Comparison of ENCODE assay signal across 9 cellular contexts in genomic region chr15:67832965-67833503, GRCh38. TPM values are rescaled to one million over a fixed set of nuclear protein-coding genes. Genes with fewer than 3 reads are reported as not detected.
DNase-seq lines count a peak whose midpoint lies in the region; ATAC-seq and TF ChIP-seq lines count a peak whose summit lies in the region.
"Had no signal": no experiment of that assay in that cellular context is flagged by ENCODE, and none has a peak within 500 bp of the region (broad histone marks: within the 10 kb centered on the region; RNA-seq: fewer than 3 reads in every experiment).

No MANE protein-coding gene starts in this region.

- no peaks in the 10 kb centered on the region for H3K9me3 ChIP-seq in heart right ventricle
- no peaks in the 10 kb centered on the region for H3K9me3 ChIP-seq in suprapubic skin

- H3K27ac Mint-ChIP-seq in activated T-helper 1 cell treated with anti-CD3 and anti-CD28 coated beads, Interleukin-12 subunit alpha, Interleukin-12 subunit beta, Interleukin-2, Interleukin-4 antibody, amounts not matched to agents 30 ng/mL and 10 ng/mL and 1 ng/mL, durations not matched to agents 14 hours and 24 hours and 36 hours: no peak overlapping the region

- 2 to 5% methylated on average over 23 of the region's 23 CpGs for WGBS in heart right ventricle, 2 donors
- 7% methylated on average over 23 of the region's 23 CpGs for WGBS in suprapubic skin

- H3K36me3 Mint-ChIP-seq in activated T-helper 1 cell treated with anti-CD3 and anti-CD28 coated beads, Interleukin-12 subunit alpha, Interleukin-12 subunit beta, Interleukin-2, Interleukin-4 antibody, amounts not matched to agents 30 ng/mL and 10 ng/mL and 1 ng/mL, durations not matched to agents 14 hours and 24 hours and 36 hours (ENCODE audit: low read depth): peaks cover 4% of the 10 kb centered on the region

- peaks cover 81% of the 10 kb centered on the region for H3K27me3 Mint-ChIP-seq in activated T-helper 1 cell treated with anti-CD3 and anti-CD28 coated beads, Interleukin-12 subunit alpha, Interleukin-12 subunit beta, Interleukin-2, Interleukin-4 antibody, amounts not matched to agents 30 ng/mL and 10 ng/mL and 1 ng/mL, durations not matched to agents 14 hours and 24 hours and 36 hours (ENCODE audit: insufficient read depth)

- H3K27me3 ChIP-seq in heart right ventricle (peaks cover 55 to 84% (median 82%) of the 10 kb centered on the region in 7 donors), suprapubic skin (peaks cover 81% of the 10 kb centered on the region)

- H3K4me1 ChIP-seq in heart right ventricle (peaks cover 21 to 64% (median 56%) of the 10 kb centered on the region in 9 donors), suprapubic skin (peaks cover 60% of the 10 kb centered on the region)

- H3K4me3 ChIP-seq in heart right ventricle (peak overlapping the region in 7 of 10 donors; percentile 10 to 52 (median 47)), suprapubic skin (peak overlapping the region; percentile 24)

- TF ChIP-seq EP300 in suprapubic skin (IDR thresholded peaks at IDR 0.05): no peak

- ATAC-seq in heart right ventricle (no peak), GM21825 (IDR thresholded peaks at IDR 0.05; ENCODE audit: unreplicated experiment) (no peak), GM19328 (IDR thresholded peaks at IDR 0.05; ENCODE audit: unreplicated experiment) (no peak)

- H3K36me3 ChIP-seq in heart right ventricle (no peaks in the 10 kb centered on the region), suprapubic skin (no peaks in the 10 kb centered on the region)

- H3K4me1 Mint-ChIP-seq in activated T-helper 1 cell treated with anti-CD3 and anti-CD28 coated beads, Interleukin-12 subunit alpha, Interleukin-12 subunit beta, Interleukin-2, Interleukin-4 antibody, amounts not matched to agents 30 ng/mL and 10 ng/mL and 1 ng/mL, durations not matched to agents 14 hours and 24 hours and 36 hours (ENCODE audit: low read depth): peaks cover 19% of the 10 kb centered on the region

- no peak for DNase-seq in heart right ventricle
- DNase-seq in cardiac septum (ENCODE audit: low spot score): no peak
- DNase-seq in activated T-helper 1 cell treated with anti-CD3 and anti-CD28 coated beads, Interleukin-12 subunit alpha, Interleukin-12 subunit beta, Interleukin-2, Interleukin-4 antibody, amounts not matched to agents 30 ng/mL and 10 ng/mL and 1 ng/mL, durations not matched to agents 14 hours and 24 hours and 36 hours (ENCODE audit: low spot score): no peak
- peak; percentile 65 for DNase-seq in left kidney (ENCODE audit: low read depth, low spot score)
- DNase-seq in suprapubic skin (ENCODE audit: low spot score in 2 of 2): no peak
- no peak for DNase-seq in AML-193 (lab: John Stamatoyannopoulos, UW)
- DNase-seq: NCI-H345 had no signal

- H3K9me3 Mint-ChIP-seq in activated T-helper 1 cell treated with anti-CD3 and anti-CD28 coated beads, Interleukin-12 subunit alpha, Interleukin-12 subunit beta, Interleukin-2, Interleukin-4 antibody, amounts not matched to agents 30 ng/mL and 10 ng/mL and 1 ng/mL, durations not matched to agents 14 hours and 24 hours and 36 hours: no peaks in the 10 kb centered on the region

- peak overlapping the region; percentile 48 for H3K4me3 Mint-ChIP-seq in activated T-helper 1 cell treated with anti-CD3 and anti-CD28 coated beads, Interleukin-12 subunit alpha, Interleukin-12 subunit beta, Interleukin-2, Interleukin-4 antibody, amounts not matched to agents 30 ng/mL and 10 ng/mL and 1 ng/mL, durations not matched to agents 14 hours and 24 hours and 36 hours

- intact Hi-C loops in heart right ventricle (cut with DNase I): loop anchor here in 6 of 10 donors (5.0 to 10.0 kb wide), 5 partner anchors 58 to 888 kb away; partner anchors contain the start of gene C15orf61 (in 2 of the 6)
- intact Hi-C loops in cardiac septum (cut with DNase I): loop anchor here (10.0 kb wide), 1 partner anchor 888 kb away; no protein-coding TSS in a partner anchor
- intact Hi-C loops in activated T-helper 1 cell treated with anti-CD3 and anti-CD28 coated beads, Interleukin-12 subunit alpha, Interleukin-12 subunit beta, Interleukin-2, Interleukin-4 antibody, amounts not matched to agents 30 ng/mL and 10 ng/mL and 1 ng/mL, durations not matched to agents 14 hours and 24 hours and 36 hours (cut with micrococcal nuclease): loop anchor here (1.0 kb wide), 1 partner anchor 9 kb away; no protein-coding TSS in a partner anchor

- H3K27ac ChIP-seq in heart right ventricle: no peak overlapping the region
- no peak overlapping the region for H3K27ac ChIP-seq in suprapubic skin

- TF ChIP-seq POLR2A in suprapubic skin (IDR thresholded peaks at IDR 0.05): no peak

- no peak for TF ChIP-seq CTCF in heart right ventricle (IDR thresholded peaks at IDR 0.05)
- TF ChIP-seq CTCF in suprapubic skin (IDR thresholded peaks at IDR 0.05): no peak

RNA-seq across cellular contexts. Expression of gene RNU6-1, which starts 6.8 kb away (rescaled TPM):
- total RNA-seq in heart right ventricle: not detected
- not detected for polyA plus RNA-seq in heart right ventricle
- not detected for total RNA-seq in cardiac septum
- total RNA-seq in activated T-helper 1 cell treated with anti-CD3 and anti-CD28 coated beads, Interleukin-12 subunit alpha, Interleukin-12 subunit beta, Interleukin-2, Interleukin-4 antibody, amounts not matched to agents 30 ng/mL and 10 ng/mL and 1 ng/mL, durations not matched to agents 14 hours and 24 hours and 36 hours: not detected in 2 replicates
- total RNA-seq in suprapubic skin: not detected

RNA-seq across cellular contexts. Expression of gene SKOR1, which starts 7.7 kb away (rescaled TPM):
- total RNA-seq in heart right ventricle (under 1 TPM; 0.07 to 0.40 (median 0.16) TPM), cardiac septum (0.24 TPM), suprapubic skin (1 to 10 TPM; 1.1 to 2.3 (median 1.5) TPM)
- under 1 TPM; 0.15 to 0.16 TPM for polyA plus RNA-seq in heart right ventricle
- total RNA-seq in activated T-helper 1 cell treated with anti-CD3 and anti-CD28 coated beads, Interleukin-12 subunit alpha, Interleukin-12 subunit beta, Interleukin-2, Interleukin-4 antibody, amounts not matched to agents 30 ng/mL and 10 ng/mL and 1 ng/mL, durations not matched to agents 14 hours and 24 hours and 36 hours: 0.21 TPM in 1 of 2 replicates, not detected in the other
